ENCODE assay signal across 19 cellular contexts in genomic region chr22:48894804-48895250, GRCh38.
"Had no signal": no experiment of that assay in that cellular context is flagged by ENCODE, and none has a peak within 500 bp of the region (broad histone marks: within the 10 kb centered on the region; RNA-seq: fewer than 3 reads in every experiment).

No MANE protein-coding gene starts in this region.

- H3K4me1 ChIP-seq: esophagus squamous epithelium, gastrocnemius medialis, parathyroid adenoma, right lobe of liver had no signal

- DNase-seq: activated CD4-positive, alpha-beta T cell treated with anti-CD3 and anti-CD28 coated beads for 1 hour; activated CD4-positive, alpha-beta T cell treated with anti-CD3 and anti-CD28 coated beads, Interleukin-2, amount 50 U/mL, for 1 hour; central memory CD4-positive, alpha-beta T cell; esophagus squamous epithelium; gastrocnemius medialis; hippocampal formation; kidney glomerular epithelial cell; stimulated activated CD4-positive, alpha-beta T cell treated with anti-CD3 and anti-CD28 coated beads, Interleukin-4, amount 100 ng/mL, for 1 hour; stimulated activated naive CD4-positive, alpha-beta T cell had no signal

- H3K79me2 ChIP-seq: parathyroid adenoma had no signal

- H2AFZ ChIP-seq: parathyroid adenoma had no signal

- H3K9ac ChIP-seq: parathyroid adenoma had no signal

- FAIRE-seq: astrocyte, colon had no signal

- ATAC-seq: activated naive CD4-positive, alpha-beta T cell treated with anti-CD3 and anti-CD28 coated beads, Interleukin-2, amount 50 U/mL, for 72 hours; gastrocnemius medialis; left ventricle myocardium superior; natural killer cell treated with Interleukin-12 subunit alpha and Interleukin-12 subunit beta and Interleukin-15 and Interleukin-18, amount 100 ng/mL, for 72 hours; right lobe of liver had no signal

- H3K36me3 ChIP-seq: esophagus squamous epithelium, gastrocnemius medialis, neutrophil, right lobe of liver, thoracic aorta had no signal

- H3K27me3 ChIP-seq: gastrocnemius medialis, neutrophil, right lobe of liver had no signal

- H3K9me3 ChIP-seq: gastrocnemius medialis, neutrophil, right lobe of liver, thoracic aorta had no signal

- H3K4me3 ChIP-seq: esophagus squamous epithelium, gastrocnemius medialis, right lobe of liver, thoracic aorta had no signal

- H3K27ac ChIP-seq: esophagus squamous epithelium, gastrocnemius medialis, neutrophil, parathyroid adenoma, right lobe of liver, thoracic aorta, VCaP had no signal
